Comparison of ENCODE assay signal across 1 cellular context in genomic region chr10:58334817-58335305, GRCh38.
TF ChIP-seq lines count a peak whose summit lies in the region.

TSS of gene UBE2D1 (plus strand) at chr10:58335006. CDS start at chr10:58335202, 196 bp downstream.

TF ChIP-seq in K562, 482 proteins besides CTCF, POLR2A, EP300 and RAD21 (continued from another document and continues in another):
- TF ChIP-seq CTCFL (IDR thresholded peaks at IDR 0.05; ENCODE audit: borderline replicate concordance, insufficient read depth, low read depth, low read length, poor library complexity, severe bottlenecking) (peak; percentile 2), U2AF1 (optimal IDR thresholded peaks at IDR 0.05; ENCODE audit: low read depth, low read length) (peak; percentile 15), ZNF76 (CRISPR knock-in tag; IDR thresholded peaks at IDR 0.05; ENCODE audit: borderline replicate concordance) (no peak), ERF (CRISPR knock-in tag; IDR thresholded peaks at IDR 0.05) (no peak), KDM4B (IDR thresholded peaks at IDR 0.05; ENCODE audit: borderline replicate concordance in 2 of 2, low read depth in 1 of 2) (no peak), SNRNP70 (optimal IDR thresholded peaks at IDR 0.05; ENCODE audit: low read depth, low read length) (no peak), ELK3 (CRISPR knock-in tag; IDR thresholded peaks at IDR 0.05) (no peak), TOE1 (IDR thresholded peaks at IDR 0.05; ENCODE audit: borderline replicate concordance) (no peak), TOE1 (CRISPR knock-in tag; IDR thresholded peaks at IDR 0.05; ENCODE audit: borderline replicate concordance, low read depth) (no peak), CHD1 (IDR thresholded peaks at IDR 0.05; ENCODE audit: low read length) (no peak), ZZZ3 (IDR thresholded peaks at IDR 0.05) (no peak), ZNF445 (CRISPR knock-in tag; IDR thresholded peaks at IDR 0.05; ENCODE audit: low read depth) (no peak), NCOA6 (IDR thresholded peaks at IDR 0.05) (no peak), NFIC (IDR thresholded peaks at IDR 0.05) (0 out of 2 replicates have a peak, but pooled peaks have one; percentile 20), ZNF3 (CRISPR knock-in tag; IDR thresholded peaks at IDR 0.05) (no peak), ZNF224 (CRISPR knock-in tag; IDR thresholded peaks at IDR 0.05) (no peak), HMG20B (CRISPR knock-in tag; IDR thresholded peaks at IDR 0.05) (no peak), HCFC1 (IDR thresholded peaks at IDR 0.05; ENCODE audit: low read depth, low read length) (peak; percentile 93), NR1H2 (CRISPR knock-in tag; IDR thresholded peaks at IDR 0.05) (no peak), XRCC5 (IDR thresholded peaks at IDR 0.05; ENCODE audit: low read depth, low read length) (peak; percentile 25; the same call in 1 of the 2 replicates), YY1 (IDR thresholded peaks at IDR 0.05; ENCODE audit: borderline replicate concordance in 1 of 3, control insufficient read depth in 1 of 3, extremely low read depth in 1 of 3, insufficient read depth in 3 of 3, insufficient read length in 1 of 3, insufficient replicate concordance in 2 of 3, low read depth in 1 of 3, low read length in 2 of 3) (peak in 2 of 3 experiments; percentile 29 to 44), ZNF146 (CRISPR knock-in tag; IDR thresholded peaks at IDR 0.05; ENCODE audit: unreplicated experiment) (no peak), HDAC3 (IDR thresholded peaks at IDR 0.05; ENCODE audit: borderline replicate concordance, partially characterized antibody) (no peak), ZNF133 (CRISPR knock-in tag; IDR thresholded peaks at IDR 0.05) (no peak), HDAC8 (tag; IDR thresholded peaks at IDR 0.05) (0 out of 2 replicates have a peak, but pooled peaks have one; percentile 20), ZBTB11 (CRISPR knock-in tag; IDR thresholded peaks at IDR 0.05) (peak in 1 of 3 experiments; percentile 78; a peak in 2 of 6 replicates), POLR3A (IDR thresholded peaks at IDR 0.05; ENCODE audit: borderline replicate concordance, extremely low read depth, insufficient read depth, insufficient read length) (no peak), ZNF24 (IDR thresholded peaks at IDR 0.05) (no peak), E2F1 (CRISPR knock-in tag; IDR thresholded peaks at IDR 0.05) (peak; percentile 40), HLTF (IDR thresholded peaks at IDR 0.05) (no peak), ZKSCAN1 (IDR thresholded peaks at IDR 0.05; ENCODE audit: low read depth, low read length) (0 out of 2 replicates have a peak, but pooled peaks have one; percentile 21), E4F1 (CRISPR knock-in tag; IDR thresholded peaks at IDR 0.05; ENCODE audit: borderline replicate concordance) (no peak), CHD2 (IDR thresholded peaks at IDR 0.05; ENCODE audit: low read depth, low read length) (0 out of 2 replicates have a peak, but pooled peaks have one; percentile 23), ZNF121 (CRISPR knock-in tag; conservative IDR thresholded peaks at IDR 0.05) (no peak), SNAPC5 (CRISPR knock-in tag; IDR thresholded peaks at IDR 0.05) (no peak), RBBP5 (IDR thresholded peaks at IDR 0.05; ENCODE audit: borderline replicate concordance, insufficient read depth, low read length, poor library complexity, severe bottlenecking) (peak; percentile 92), CBFA2T2 (conservative IDR thresholded peaks at IDR 0.05) (no peak), TARDBP (IDR thresholded peaks at IDR 0.05) (no peak), ARID3B (CRISPR knock-in tag; IDR thresholded peaks at IDR 0.05; ENCODE audit: borderline replicate concordance) (no peak), TEAD2 (tag; IDR thresholded peaks at IDR 0.05) (no peak), ZNF584 (CRISPR knock-in tag; IDR thresholded peaks at IDR 0.05; ENCODE audit: low read depth) (0 out of 2 replicates have a peak, but pooled peaks have one; percentile 27), SMAD4 (CRISPR knock-in tag; conservative IDR thresholded peaks at IDR 0.05) (peak; percentile 61; the same call in 1 of the 2 replicates), ZFP30 (CRISPR knock-in tag; IDR thresholded peaks at IDR 0.05; ENCODE audit: borderline replicate concordance) (no peak), THRA (IDR thresholded peaks at IDR 0.05) (no peak), SMC3 (conservative IDR thresholded peaks at IDR 0.05; ENCODE audit: insufficient read depth, low read depth, low read length) (0 out of 2 replicates have a peak, but pooled peaks have one; percentile 8), GTF2F1 (IDR thresholded peaks at IDR 0.05; ENCODE audit: low read depth, low read length) (0 out of 2 replicates have a peak, but pooled peaks have one; percentile 42), HDAC6 (IDR thresholded peaks at IDR 0.05; ENCODE audit: low read depth, low read length) (no peak)
- TF ChIP-seq, protein P1, sequence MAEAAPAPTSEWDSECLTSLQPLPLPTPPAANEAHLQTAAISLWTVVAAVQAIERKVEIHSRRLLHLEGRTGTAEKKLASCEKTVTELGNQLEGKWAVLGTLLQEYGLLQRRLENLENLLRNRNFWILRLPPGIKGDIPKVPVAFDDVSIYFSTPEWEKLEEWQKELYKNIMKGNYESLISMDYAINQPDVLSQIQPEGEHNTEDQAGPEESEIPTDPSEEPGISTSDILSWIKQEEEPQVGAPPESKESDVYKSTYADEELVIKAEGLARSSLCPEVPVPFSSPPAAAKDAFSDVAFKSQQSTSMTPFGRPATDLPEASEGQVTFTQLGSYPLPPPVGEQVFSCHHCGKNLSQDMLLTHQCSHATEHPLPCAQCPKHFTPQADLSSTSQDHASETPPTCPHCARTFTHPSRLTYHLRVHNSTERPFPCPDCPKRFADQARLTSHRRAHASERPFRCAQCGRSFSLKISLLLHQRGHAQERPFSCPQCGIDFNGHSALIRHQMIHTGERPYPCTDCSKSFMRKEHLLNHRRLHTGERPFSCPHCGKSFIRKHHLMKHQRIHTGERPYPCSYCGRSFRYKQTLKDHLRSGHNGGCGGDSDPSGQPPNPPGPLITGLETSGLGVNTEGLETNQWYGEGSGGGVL (CRISPR knock-in tag; IDR thresholded peaks at IDR 0.05), result no peak
- TF ChIP-seq, protein P2, sequence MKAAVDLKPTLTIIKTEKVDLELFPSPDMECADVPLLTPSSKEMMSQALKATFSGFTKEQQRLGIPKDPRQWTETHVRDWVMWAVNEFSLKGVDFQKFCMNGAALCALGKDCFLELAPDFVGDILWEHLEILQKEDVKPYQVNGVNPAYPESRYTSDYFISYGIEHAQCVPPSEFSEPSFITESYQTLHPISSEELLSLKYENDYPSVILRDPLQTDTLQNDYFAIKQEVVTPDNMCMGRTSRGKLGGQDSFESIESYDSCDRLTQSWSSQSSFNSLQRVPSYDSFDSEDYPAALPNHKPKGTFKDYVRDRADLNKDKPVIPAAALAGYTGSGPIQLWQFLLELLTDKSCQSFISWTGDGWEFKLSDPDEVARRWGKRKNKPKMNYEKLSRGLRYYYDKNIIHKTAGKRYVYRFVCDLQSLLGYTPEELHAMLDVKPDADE (conservative IDR thresholded peaks at IDR 0.05; ENCODE audit: control insufficient read depth, low read depth, low read length), result peak; percentile 87
